24 cellular contexts compared by ENCODE assay signal in genomic region chr5:158752656-158752973, GRCh38.
DNase-seq lines count a peak whose midpoint lies in the region; ATAC-seq lines count a peak whose summit lies in the region.
"Had no signal": no experiment of that assay in that cellular context is flagged by ENCODE, and none has a peak within 500 bp of the region (broad histone marks: within the 10 kb centered on the region; RNA-seq: fewer than 3 reads in every experiment).

No MANE protein-coding gene starts in this region.

- peak; percentile 47 to 66 for ATAC-seq in stimulated activated naive B cell treated with anti-CD40 and anti-IgM and Interleukin-4, amounts not matched to agents 10 μg/mL and 1 μg/mL and 100 μg/mL, for 72 hours (replicated peaks)
- ATAC-seq in HG03432 (IDR thresholded peaks at IDR 0.05; ENCODE audit: unreplicated experiment), result no peak
- ATAC-seq in T-helper 17 cell, result no peak
- ATAC-seq in HG03280 (IDR thresholded peaks at IDR 0.05; ENCODE audit: unreplicated experiment), result no peak
- ATAC-seq: activated naive CD4-positive, alpha-beta T cell treated with anti-CD3 and anti-CD28 coated beads, Interleukin-2, amount 50 U/mL, for 72 hours; activated T-cell treated with anti-CD3 and anti-CD28 coated beads, Interleukin-2, amount 50 U/mL, for 72 hours; GM23338; left cardiac atrium; natural killer cell; pancreas; right lobe of liver had no signal

- no peaks in the 10 kb centered on the region for H3K9me3 Mint-ChIP-seq in IgD-negative memory B cell
- H3K9me3 Mint-ChIP-seq in activated naive CD8-positive, alpha-beta T cell treated with anti-CD3 and anti-CD28 coated beads for 36 hours, result no peaks in the 10 kb centered on the region
- no peaks in the 10 kb centered on the region for H3K9me3 Mint-ChIP-seq in stimulated activated naive B cell treated with anti-CD40 and anti-IgM and Interleukin-4, amounts not matched to agents 10 μg/mL and 1 μg/mL and 100 μg/mL, for 72 hours
- H3K9me3 Mint-ChIP-seq: activated naive CD4-positive, alpha-beta T cell treated with anti-CD3 and anti-CD28 coated beads, Interleukin-2, amount 50 U/mL, for 72 hours; activated T-cell treated with anti-CD3 and anti-CD28 coated beads, Interleukin-2, amount 50 U/mL, for 72 hours; brain; GM23338; natural killer cell had no signal

- H3K4me3 Mint-ChIP-seq in IgD-negative memory B cell (peak overlapping the region; percentile 77 to 92 (median 88)), T-helper 17 cell (no peak overlapping the region)
- H3K4me3 Mint-ChIP-seq in activated naive CD8-positive, alpha-beta T cell treated with anti-CD3 and anti-CD28 coated beads for 36 hours, result no peak overlapping the region
- peak overlapping the region; percentile 75 for H3K4me3 Mint-ChIP-seq in stimulated activated naive B cell treated with anti-CD40 and anti-IgM and Interleukin-4, amounts not matched to agents 10 μg/mL and 1 μg/mL and 100 μg/mL, for 72 hours
- H3K4me3 Mint-ChIP-seq: activated T-cell treated with anti-CD3 and anti-CD28 coated beads, Interleukin-2, amount 50 U/mL, for 72 hours; brain; GM23338; natural killer cell had no signal

- H3K27ac Mint-ChIP-seq in IgD-negative memory B cell, result peak overlapping the region; percentile 89 to 96 (median 92)
- H3K27ac Mint-ChIP-seq in activated naive CD8-positive, alpha-beta T cell treated with anti-CD3 and anti-CD28 coated beads for 36 hours, result peak overlapping the region; percentile 39
- peak overlapping the region; percentile 92 for H3K27ac Mint-ChIP-seq in stimulated activated naive B cell treated with anti-CD40 and anti-IgM and Interleukin-4, amounts not matched to agents 10 μg/mL and 1 μg/mL and 100 μg/mL, for 72 hours
- H3K27ac Mint-ChIP-seq in T-helper 17 cell, result no peak overlapping the region
- H3K27ac Mint-ChIP-seq: activated naive CD4-positive, alpha-beta T cell treated with anti-CD3 and anti-CD28 coated beads, Interleukin-2, amount 50 U/mL, for 72 hours; activated T-cell treated with anti-CD3 and anti-CD28 coated beads, Interleukin-2, amount 50 U/mL, for 72 hours; GM23338; natural killer cell had no signal

- DNase-seq in GM04504 (ENCODE audit: low read depth) (peak; percentile 67), T-helper 17 cell (no peak)
- no peak for DNase-seq in activated naive CD8-positive, alpha-beta T cell treated with anti-CD3 and anti-CD28 coated beads for 36 hours
- DNase-seq in stimulated activated naive B cell treated with anti-CD40 and anti-IgM and Interleukin-4, amounts not matched to agents 10 μg/mL and 1 μg/mL and 100 μg/mL, for 72 hours, result no peak
- DNase-seq: activated CD4-positive, alpha-beta T cell treated with anti-CD3 and anti-CD28 coated beads for 1 hour; activated T-cell treated with anti-CD3 and anti-CD28 coated beads, Interleukin-2, amount 50 U/mL, for 72 hours; DMS79; effector memory CD4-positive, alpha-beta T cell; left cardiac atrium; mesendoderm; natural killer cell; NCI-H1092; NCI-H2029; NCI-H345; pancreas; Peyer's patch; right lobe of liver had no signal

- H3K36me3 Mint-ChIP-seq in IgD-negative memory B cell (peaks cover 8% of the 10 kb centered on the region), T-helper 17 cell (ENCODE audit: low read depth) (no peaks in the 10 kb centered on the region)
- no peaks in the 10 kb centered on the region for H3K36me3 Mint-ChIP-seq in activated naive CD8-positive, alpha-beta T cell treated with anti-CD3 and anti-CD28 coated beads for 36 hours
- H3K36me3 Mint-ChIP-seq in stimulated activated naive B cell treated with anti-CD40 and anti-IgM and Interleukin-4, amounts not matched to agents 10 μg/mL and 1 μg/mL and 100 μg/mL, for 72 hours, result peaks cover 8 to 28% of the 10 kb centered on the region in 2 donors
- H3K36me3 Mint-ChIP-seq: activated naive CD4-positive, alpha-beta T cell treated with anti-CD3 and anti-CD28 coated beads, Interleukin-2, amount 50 U/mL, for 72 hours; brain; natural killer cell had no signal

- H3K4me1 Mint-ChIP-seq in IgD-negative memory B cell, result peaks cover 64 to 79% (median 73%) of the 10 kb centered on the region in 3 donors
- H3K4me1 Mint-ChIP-seq in activated naive CD8-positive, alpha-beta T cell treated with anti-CD3 and anti-CD28 coated beads for 36 hours, result peaks cover 6% of the 10 kb centered on the region
- H3K4me1 Mint-ChIP-seq in stimulated activated naive B cell treated with anti-CD40 and anti-IgM and Interleukin-4, amounts not matched to agents 10 μg/mL and 1 μg/mL and 100 μg/mL, for 72 hours, result peaks cover 43 to 88% of the 10 kb centered on the region in 2 donors
- peaks cover 5% of the 10 kb centered on the region for H3K4me1 Mint-ChIP-seq in T-helper 17 cell
- H3K4me1 Mint-ChIP-seq: brain, GM23338, natural killer cell had no signal

- H3K27me3 Mint-ChIP-seq in IgD-negative memory B cell (no peaks in the 10 kb centered on the region), T-helper 17 cell (peaks cover 52% of the 10 kb centered on the region)
- H3K27me3 Mint-ChIP-seq in activated naive CD8-positive, alpha-beta T cell treated with anti-CD3 and anti-CD28 coated beads for 36 hours, result peaks cover 31% of the 10 kb centered on the region
- H3K27me3 Mint-ChIP-seq in stimulated activated naive B cell treated with anti-CD40 and anti-IgM and Interleukin-4, amounts not matched to agents 10 μg/mL and 1 μg/mL and 100 μg/mL, for 72 hours, result no peaks in the 10 kb centered on the region

- no peaks in the 10 kb centered on the region for H3K9me3 ChIP-seq in T-helper 17 cell (ENCODE audit: control insufficient read depth, low read length, poor library complexity, severe bottlenecking)
- H3K9me3 ChIP-seq: pancreas, Peyer's patch, right lobe of liver, thoracic aorta had no signal

Comparison
In these comparisons a context has a peak if more than half of its experiments do, and no peak if none do; other contexts are left out.
1. H3K4me3 Mint-ChIP-seq: peak in IgD-negative memory B cell (4 of 4) and stimulated activated naive B cell treated with anti-CD40 and anti-IgM and Interleukin-4, amounts not matched to agents 10 μg/mL and 1 μg/mL and 100 μg/mL, for 72 hours (2 of 2); none in activated naive CD8-positive, alpha-beta T cell treated with anti-CD3 and anti-CD28 coated beads for 36 hours (single experiment) and T-helper 17 cell (single experiment).
2. ATAC-seq: peak in stimulated activated naive B cell treated with anti-CD40 and anti-IgM and Interleukin-4, amounts not matched to agents 10 μg/mL and 1 μg/mL and 100 μg/mL, for 72 hours (2 of 2); none in HG03432 (single experiment), T-helper 17 cell (single experiment) and HG03280 (single experiment).